8 cellular contexts compared by ENCODE assay signal in genomic region chrX:134388161-134389109, GRCh38. TPM values are rescaled to one million over a fixed set of nuclear protein-coding genes. Genes with fewer than 3 reads are reported as not detected.
DNase-seq lines count a peak whose midpoint lies in the region; ATAC-seq and TF ChIP-seq lines count a peak whose summit lies in the region.

No MANE protein-coding gene starts in this region.

- ATAC-seq in GM18907 (IDR thresholded peaks at IDR 0.05; ENCODE audit: unreplicated experiment): peak; percentile 99
- peak; percentile 100 for ATAC-seq in HG02798 (IDR thresholded peaks at IDR 0.05; ENCODE audit: poor library complexity, unreplicated experiment)
- no peak for ATAC-seq in aorta (ENCODE audit: low FRiP score)

- POLR2A ChIA-PET in HEK293T (lab: Yijun Ruan, JAX): no interaction called here

- H3K36me3 ChIP-seq in neutrophil: no peaks in the 10 kb centered on the region
- no peaks in the 10 kb centered on the region for H3K36me3 ChIP-seq in aorta (ENCODE audit: control insufficient read depth in 1 of 2, insufficient read depth in 2 of 2, low read length in 1 of 2)

- DNase-seq in MV-4-11 (lab: John Stamatoyannopoulos, UW) (peak; percentile 76), aorta (no peak), epidermal melanocyte (ENCODE audit: insufficient read length, low spot score) (no peak), HEK293T (ENCODE audit: extremely low spot score) (no peak), head of caudate nucleus (no peak)

- H3K4me3 ChIP-seq in neutrophil (ENCODE audit: low read depth in 1 of 2, low read length in 1 of 2) (no peak overlapping the region), aorta (ENCODE audit: low read length in 2 of 2) (no peak overlapping the region)

- H3K9me3 ChIP-seq in neutrophil: no peaks in the 10 kb centered on the region
- no peaks in the 10 kb centered on the region for H3K9me3 ChIP-seq in aorta (ENCODE audit: control insufficient read depth, low read length)

- intact Hi-C loops in aorta (cut with DNase I): loop anchor here in 1 of 2 donors (10.0 kb wide), 1 partner anchor 594 kb away; no protein-coding TSS in a partner anchor
- intact Hi-C loops in head of caudate nucleus (cut with DNase I): no loop called here

- CTCF ChIA-PET in HEK293T (lab: Yijun Ruan, JAX): interaction anchor here (0.9 kb wide), 1 partner anchor 10 kb away, joined by 3 read pairs; no protein-coding TSS in a partner anchor

- H3K27ac ChIP-seq in neutrophil: peak overlapping the region; percentile 47
- no peak overlapping the region for H3K27ac ChIP-seq in aorta (ENCODE audit: low read depth in 1 of 2, low read length in 2 of 2)

- no peak for TF ChIP-seq CTCF in neutrophil (IDR thresholded peaks at IDR 0.05)

- H3K27me3 ChIP-seq in neutrophil (no peaks in the 10 kb centered on the region), aorta (ENCODE audit: control insufficient read depth in 1 of 2, insufficient read depth in 2 of 2, low read length in 1 of 2) (no peaks in the 10 kb centered on the region)

- H3K4me1 ChIP-seq in neutrophil (ENCODE audit: control insufficient read depth in 1 of 2, insufficient read depth in 1 of 2, low read depth in 1 of 2, low read length in 1 of 2): peaks cover 10% of the 10 kb centered on the region in 2 experiments
- H3K4me1 ChIP-seq in aorta (ENCODE audit: control insufficient read depth in 1 of 2, insufficient read depth in 2 of 2, low read length in 2 of 2): no peaks in the 10 kb centered on the region

- WGBS in aorta, 2 donors: 64 to 75% methylated on average over 9 of the region's 9 CpGs

TF ChIP-seq in HEK293T, 16 proteins besides CTCF, POLR2A, EP300 and RAD21:
- TF ChIP-seq NFRKB (IDR thresholded peaks at IDR 0.05) (no peak), PKNOX1 (IDR thresholded peaks at IDR 0.05) (no peak), L3MBTL2 (conservative IDR thresholded peaks at IDR 0.05) (no peak), BHLHE40 (IDR thresholded peaks at IDR 0.05; ENCODE audit: borderline replicate concordance) (no peak)

RNA-seq across cellular contexts. Expression of gene PHF6, which starts 15.3 kb away (rescaled TPM):
- 10 to 100 TPM; 12.4 to 16.1 TPM for total RNA-seq in aorta
- 1 to 10 TPM; 3.9 to 4.8 TPM for polyA plus RNA-seq in aorta
